1 cellular context compared by ENCODE assay signal in genomic region chr12:56104815-56105476, GRCh38.
A peak's percentile ranks its signal among the peaks of the same experiment; 100 is the strongest.
TF ChIP-seq lines count a peak whose summit lies in the region.

No MANE protein-coding gene starts in this region.

TF ChIP-seq in HepG2, 621 proteins besides CTCF, POLR2A, EP300 and RAD21 (continued from another document and continues in another):
- TF ChIP-seq, protein P1, sequence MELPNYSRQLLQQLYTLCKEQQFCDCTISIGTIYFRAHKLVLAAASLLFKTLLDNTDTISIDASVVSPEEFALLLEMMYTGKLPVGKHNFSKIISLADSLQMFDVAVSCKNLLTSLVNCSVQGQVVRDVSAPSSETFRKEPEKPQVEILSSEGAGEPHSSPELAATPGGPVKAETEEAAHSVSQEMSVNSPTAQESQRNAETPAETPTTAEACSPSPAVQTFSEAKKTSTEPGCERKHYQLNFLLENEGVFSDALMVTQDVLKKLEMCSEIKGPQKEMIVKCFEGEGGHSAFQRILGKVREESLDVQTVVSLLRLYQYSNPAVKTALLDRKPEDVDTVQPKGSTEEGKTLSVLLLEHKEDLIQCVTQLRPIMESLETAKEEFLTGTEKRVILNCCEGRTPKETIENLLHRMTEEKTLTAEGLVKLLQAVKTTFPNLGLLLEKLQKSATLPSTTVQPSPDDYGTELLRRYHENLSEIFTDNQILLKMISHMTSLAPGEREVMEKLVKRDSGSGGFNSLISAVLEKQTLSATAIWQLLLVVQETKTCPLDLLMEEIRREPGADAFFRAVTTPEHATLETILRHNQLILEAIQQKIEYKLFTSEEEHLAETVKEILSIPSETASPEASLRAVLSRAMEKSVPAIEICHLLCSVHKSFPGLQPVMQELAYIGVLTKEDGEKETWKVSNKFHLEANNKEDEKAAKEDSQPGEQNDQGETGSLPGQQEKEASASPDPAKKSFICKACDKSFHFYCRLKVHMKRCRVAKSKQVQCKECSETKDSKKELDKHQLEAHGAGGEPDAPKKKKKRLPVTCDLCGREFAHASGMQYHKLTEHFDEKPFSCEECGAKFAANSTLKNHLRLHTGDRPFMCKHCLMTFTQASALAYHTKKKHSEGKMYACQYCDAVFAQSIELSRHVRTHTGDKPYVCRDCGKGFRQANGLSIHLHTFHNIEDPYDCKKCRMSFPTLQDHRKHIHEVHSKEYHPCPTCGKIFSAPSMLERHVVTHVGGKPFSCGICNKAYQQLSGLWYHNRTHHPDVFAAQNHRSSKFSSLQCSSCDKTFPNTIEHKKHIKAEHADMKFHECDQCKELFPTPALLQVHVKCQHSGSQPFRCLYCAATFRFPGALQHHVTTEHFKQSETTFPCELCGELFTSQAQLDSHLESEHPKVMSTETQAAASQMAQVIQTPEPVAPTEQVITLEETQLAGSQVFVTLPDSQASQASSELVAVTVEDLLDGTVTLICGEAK (IDR thresholded peaks at IDR 0.05): no peak
- TF ChIP-seq, protein P1 (CRISPR knock-in tag; IDR thresholded peaks at IDR 0.05): no peak
- TF ChIP-seq NR2F2 (IDR thresholded peaks at IDR 0.05; ENCODE audit: borderline replicate concordance, low read depth) (no peak), ZNF687 (CRISPR knock-in tag; IDR thresholded peaks at IDR 0.05) (peak; percentile 86; the same call in 1 of the 2 replicates), ELK4 (CRISPR knock-in tag; IDR thresholded peaks at IDR 0.05; ENCODE audit: borderline replicate concordance) (no peak), CHD2 (IDR thresholded peaks at IDR 0.05; ENCODE audit: low read depth, low read length) (no peak), POLR2AphosphoS2 (IDR thresholded peaks at IDR 0.05; ENCODE audit: low read depth, low read length) (no peak), ZNF513 (CRISPR knock-in tag; conservative IDR thresholded peaks at IDR 0.05) (no peak), IKZF1 (IDR thresholded peaks at IDR 0.05) (no peak), HIC2 (CRISPR knock-in tag; IDR thresholded peaks at IDR 0.05; ENCODE audit: low read depth) (no peak), MEIS1 (CRISPR knock-in tag; IDR thresholded peaks at IDR 0.05; ENCODE audit: borderline replicate concordance) (no peak), ZNF512B (CRISPR knock-in tag; IDR thresholded peaks at IDR 0.05; ENCODE audit: borderline replicate concordance) (no peak), ZNF143 (CRISPR knock-in tag; IDR thresholded peaks at IDR 0.05) (no peak), EHMT2 (IDR thresholded peaks at IDR 0.05; ENCODE audit: borderline replicate concordance, low read depth, low read length) (no peak), CREM (IDR thresholded peaks at IDR 0.05) (no peak), CREM (CRISPR knock-in tag; IDR thresholded peaks at IDR 0.05) (no peak), PAXIP1 (CRISPR knock-in tag; conservative IDR thresholded peaks at IDR 0.05) (no peak), CENPT (CRISPR knock-in tag; IDR thresholded peaks at IDR 0.05; ENCODE audit: low read depth) (no peak)
- TF ChIP-seq, protein P2, sequence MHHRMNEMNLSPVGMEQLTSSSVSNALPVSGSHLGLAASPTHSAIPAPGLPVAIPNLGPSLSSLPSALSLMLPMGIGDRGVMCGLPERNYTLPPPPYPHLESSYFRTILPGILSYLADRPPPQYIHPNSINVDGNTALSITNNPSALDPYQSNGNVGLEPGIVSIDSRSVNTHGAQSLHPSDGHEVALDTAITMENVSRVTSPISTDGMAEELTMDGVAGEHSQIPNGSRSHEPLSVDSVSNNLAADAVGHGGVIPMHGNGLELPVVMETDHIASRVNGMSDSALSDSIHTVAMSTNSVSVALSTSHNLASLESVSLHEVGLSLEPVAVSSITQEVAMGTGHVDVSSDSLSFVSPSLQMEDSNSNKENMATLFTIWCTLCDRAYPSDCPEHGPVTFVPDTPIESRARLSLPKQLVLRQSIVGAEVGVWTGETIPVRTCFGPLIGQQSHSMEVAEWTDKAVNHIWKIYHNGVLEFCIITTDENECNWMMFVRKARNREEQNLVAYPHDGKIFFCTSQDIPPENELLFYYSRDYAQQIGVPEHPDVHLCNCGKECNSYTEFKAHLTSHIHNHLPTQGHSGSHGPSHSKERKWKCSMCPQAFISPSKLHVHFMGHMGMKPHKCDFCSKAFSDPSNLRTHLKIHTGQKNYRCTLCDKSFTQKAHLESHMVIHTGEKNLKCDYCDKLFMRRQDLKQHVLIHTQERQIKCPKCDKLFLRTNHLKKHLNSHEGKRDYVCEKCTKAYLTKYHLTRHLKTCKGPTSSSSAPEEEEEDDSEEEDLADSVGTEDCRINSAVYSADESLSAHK (CRISPR knock-in tag; IDR thresholded peaks at IDR 0.05; ENCODE audit: borderline replicate concordance): no peak
